ENCODE assay signal across 1 cellular context in the genomic region with DNA sequence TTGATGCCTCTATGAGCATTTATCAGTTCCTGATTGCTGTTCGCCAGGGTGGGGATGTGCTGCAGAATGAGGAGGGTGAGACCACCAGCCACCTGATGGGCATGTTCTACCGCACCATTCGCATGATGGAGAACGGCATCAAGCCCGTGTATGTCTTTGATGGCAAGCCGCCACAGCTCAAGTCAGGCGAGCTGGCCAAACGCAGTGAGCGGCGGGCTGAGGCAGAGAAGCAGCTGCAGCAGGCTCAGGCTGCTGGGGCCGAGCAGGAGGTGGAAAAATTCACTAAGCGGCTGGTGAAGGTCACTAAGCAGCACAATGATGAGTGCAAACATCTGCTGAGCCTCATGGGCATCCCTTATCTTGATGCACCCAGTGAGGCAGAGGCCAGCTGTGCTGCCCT.
TF ChIP-seq lines count a peak whose summit lies in the region.

No MANE protein-coding gene starts in this region.

TF ChIP-seq in GM23338, 12 proteins besides CTCF, POLR2A, EP300 and RAD21:
- TF ChIP-seq EZH2phosphoT487 (IDR thresholded peaks at IDR 0.05; ENCODE audit: unreplicated experiment) (no peak), POLR2AphosphoS5 (IDR thresholded peaks at IDR 0.05; ENCODE audit: low read depth) (no peak), ZNF331 (CRISPR knock-in tag; IDR thresholded peaks at IDR 0.05; ENCODE audit: low read depth) (no peak), JUNB (IDR thresholded peaks at IDR 0.05; ENCODE audit: unreplicated experiment) (no peak), EZH2 (IDR thresholded peaks at IDR 0.05; ENCODE audit: low read depth, unreplicated experiment) (no peak), ZNF114 (CRISPR knock-in tag; IDR thresholded peaks at IDR 0.05) (no peak), STAT1 (IDR thresholded peaks at IDR 0.05; ENCODE audit: unreplicated experiment) (no peak), CREB1 (CRISPR knock-in tag; IDR thresholded peaks at IDR 0.05; ENCODE audit: low read depth) (no peak), NANOG (IDR thresholded peaks at IDR 0.05; ENCODE audit: borderline replicate concordance) (no peak)
- TF ChIP-seq, protein P1, sequence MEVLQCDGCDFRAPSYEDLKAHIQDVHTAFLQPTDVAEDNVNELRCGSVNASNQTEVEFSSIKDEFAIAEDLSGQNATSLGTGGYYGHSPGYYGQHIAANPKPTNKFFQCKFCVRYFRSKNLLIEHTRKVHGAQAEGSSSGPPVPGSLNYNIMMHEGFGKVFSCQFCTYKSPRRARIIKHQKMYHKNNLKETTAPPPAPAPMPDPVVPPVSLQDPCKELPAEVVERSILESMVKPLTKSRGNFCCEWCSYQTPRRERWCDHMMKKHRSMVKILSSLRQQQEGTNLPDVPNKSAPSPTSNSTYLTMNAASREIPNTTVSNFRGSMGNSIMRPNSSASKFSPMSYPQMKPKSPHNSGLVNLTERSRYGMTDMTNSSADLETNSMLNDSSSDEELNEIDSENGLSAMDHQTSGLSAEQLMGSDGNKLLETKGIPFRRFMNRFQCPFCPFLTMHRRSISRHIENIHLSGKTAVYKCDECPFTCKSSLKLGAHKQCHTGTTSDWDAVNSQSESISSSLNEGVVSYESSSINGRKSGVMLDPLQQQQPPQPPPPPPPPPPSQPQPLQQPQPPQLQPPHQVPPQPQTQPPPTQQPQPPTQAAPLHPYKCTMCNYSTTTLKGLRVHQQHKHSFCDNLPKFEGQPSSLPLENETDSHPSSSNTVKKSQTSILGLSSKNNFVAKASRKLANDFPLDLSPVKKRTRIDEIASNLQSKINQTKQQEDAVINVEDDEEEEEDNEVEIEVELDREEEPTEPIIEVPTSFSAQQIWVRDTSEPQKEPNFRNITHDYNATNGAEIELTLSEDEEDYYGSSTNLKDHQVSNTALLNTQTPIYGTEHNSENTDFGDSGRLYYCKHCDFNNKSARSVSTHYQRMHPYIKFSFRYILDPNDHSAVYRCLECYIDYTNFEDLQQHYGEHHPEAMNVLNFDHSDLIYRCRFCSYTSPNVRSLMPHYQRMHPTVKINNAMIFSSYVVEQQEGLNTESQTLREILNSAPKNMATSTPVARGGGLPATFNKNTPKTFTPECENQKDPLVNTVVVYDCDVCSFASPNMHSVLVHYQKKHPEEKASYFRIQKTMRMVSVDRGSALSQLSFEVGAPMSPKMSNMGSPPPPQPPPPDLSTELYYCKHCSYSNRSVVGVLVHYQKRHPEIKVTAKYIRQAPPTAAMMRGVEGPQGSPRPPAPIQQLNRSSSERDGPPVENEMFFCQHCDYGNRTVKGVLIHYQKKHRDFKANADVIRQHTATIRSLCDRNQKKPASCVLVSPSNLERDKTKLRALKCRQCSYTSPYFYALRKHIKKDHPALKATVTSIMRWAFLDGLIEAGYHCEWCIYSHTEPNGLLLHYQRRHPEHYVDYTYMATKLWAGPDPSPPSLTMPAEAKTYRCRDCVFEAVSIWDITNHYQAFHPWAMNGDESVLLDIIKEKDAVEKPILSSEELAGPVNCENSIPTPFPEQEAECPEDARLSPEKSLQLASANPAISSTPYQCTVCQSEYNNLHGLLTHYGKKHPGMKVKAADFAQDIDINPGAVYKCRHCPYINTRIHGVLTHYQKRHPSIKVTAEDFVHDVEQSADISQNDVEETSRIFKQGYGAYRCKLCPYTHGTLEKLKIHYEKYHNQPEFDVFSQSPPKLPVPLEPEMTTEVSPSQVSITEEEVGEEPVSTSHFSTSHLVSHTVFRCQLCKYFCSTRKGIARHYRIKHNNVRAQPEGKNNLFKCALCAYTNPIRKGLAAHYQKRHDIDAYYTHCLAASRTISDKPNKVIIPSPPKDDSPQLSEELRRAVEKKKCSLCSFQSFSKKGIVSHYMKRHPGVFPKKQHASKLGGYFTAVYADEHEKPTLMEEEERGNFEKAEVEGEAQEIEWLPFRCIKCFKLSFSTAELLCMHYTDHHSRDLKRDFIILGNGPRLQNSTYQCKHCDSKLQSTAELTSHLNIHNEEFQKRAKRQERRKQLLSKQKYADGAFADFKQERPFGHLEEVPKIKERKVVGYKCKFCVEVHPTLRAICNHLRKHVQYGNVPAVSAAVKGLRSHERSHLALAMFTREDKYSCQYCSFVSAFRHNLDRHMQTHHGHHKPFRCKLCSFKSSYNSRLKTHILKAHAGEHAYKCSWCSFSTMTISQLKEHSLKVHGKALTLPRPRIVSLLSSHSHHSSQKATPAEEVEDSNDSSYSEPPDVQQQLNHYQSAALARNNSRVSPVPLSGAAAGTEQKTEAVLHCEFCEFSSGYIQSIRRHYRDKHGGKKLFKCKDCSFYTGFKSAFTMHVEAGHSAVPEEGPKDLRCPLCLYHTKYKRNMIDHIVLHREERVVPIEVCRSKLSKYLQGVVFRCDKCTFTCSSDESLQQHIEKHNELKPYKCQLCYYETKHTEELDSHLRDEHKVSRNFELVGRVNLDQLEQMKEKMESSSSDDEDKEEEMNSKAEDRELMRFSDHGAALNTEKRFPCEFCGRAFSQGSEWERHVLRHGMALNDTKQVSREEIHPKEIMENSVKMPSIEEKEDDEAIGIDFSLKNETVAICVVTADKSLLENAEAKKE (CRISPR knock-in tag; IDR thresholded peaks at IDR 0.05): no peak
- TF ChIP-seq, protein P2, sequence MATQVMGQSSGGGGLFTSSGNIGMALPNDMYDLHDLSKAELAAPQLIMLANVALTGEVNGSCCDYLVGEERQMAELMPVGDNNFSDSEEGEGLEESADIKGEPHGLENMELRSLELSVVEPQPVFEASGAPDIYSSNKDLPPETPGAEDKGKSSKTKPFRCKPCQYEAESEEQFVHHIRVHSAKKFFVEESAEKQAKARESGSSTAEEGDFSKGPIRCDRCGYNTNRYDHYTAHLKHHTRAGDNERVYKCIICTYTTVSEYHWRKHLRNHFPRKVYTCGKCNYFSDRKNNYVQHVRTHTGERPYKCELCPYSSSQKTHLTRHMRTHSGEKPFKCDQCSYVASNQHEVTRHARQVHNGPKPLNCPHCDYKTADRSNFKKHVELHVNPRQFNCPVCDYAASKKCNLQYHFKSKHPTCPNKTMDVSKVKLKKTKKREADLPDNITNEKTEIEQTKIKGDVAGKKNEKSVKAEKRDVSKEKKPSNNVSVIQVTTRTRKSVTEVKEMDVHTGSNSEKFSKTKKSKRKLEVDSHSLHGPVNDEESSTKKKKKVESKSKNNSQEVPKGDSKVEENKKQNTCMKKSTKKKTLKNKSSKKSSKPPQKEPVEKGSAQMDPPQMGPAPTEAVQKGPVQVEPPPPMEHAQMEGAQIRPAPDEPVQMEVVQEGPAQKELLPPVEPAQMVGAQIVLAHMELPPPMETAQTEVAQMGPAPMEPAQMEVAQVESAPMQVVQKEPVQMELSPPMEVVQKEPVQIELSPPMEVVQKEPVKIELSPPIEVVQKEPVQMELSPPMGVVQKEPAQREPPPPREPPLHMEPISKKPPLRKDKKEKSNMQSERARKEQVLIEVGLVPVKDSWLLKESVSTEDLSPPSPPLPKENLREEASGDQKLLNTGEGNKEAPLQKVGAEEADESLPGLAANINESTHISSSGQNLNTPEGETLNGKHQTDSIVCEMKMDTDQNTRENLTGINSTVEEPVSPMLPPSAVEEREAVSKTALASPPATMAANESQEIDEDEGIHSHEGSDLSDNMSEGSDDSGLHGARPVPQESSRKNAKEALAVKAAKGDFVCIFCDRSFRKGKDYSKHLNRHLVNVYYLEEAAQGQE (IDR thresholded peaks at IDR 0.05; ENCODE audit: unreplicated experiment): no peak
- TF ChIP-seq, protein P3, sequence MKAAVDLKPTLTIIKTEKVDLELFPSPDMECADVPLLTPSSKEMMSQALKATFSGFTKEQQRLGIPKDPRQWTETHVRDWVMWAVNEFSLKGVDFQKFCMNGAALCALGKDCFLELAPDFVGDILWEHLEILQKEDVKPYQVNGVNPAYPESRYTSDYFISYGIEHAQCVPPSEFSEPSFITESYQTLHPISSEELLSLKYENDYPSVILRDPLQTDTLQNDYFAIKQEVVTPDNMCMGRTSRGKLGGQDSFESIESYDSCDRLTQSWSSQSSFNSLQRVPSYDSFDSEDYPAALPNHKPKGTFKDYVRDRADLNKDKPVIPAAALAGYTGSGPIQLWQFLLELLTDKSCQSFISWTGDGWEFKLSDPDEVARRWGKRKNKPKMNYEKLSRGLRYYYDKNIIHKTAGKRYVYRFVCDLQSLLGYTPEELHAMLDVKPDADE (IDR thresholded peaks at IDR 0.05): no peak
